In genomic region chr12:64625243-64626077, GRCh38 we compare ENCODE assay signal across 1 cellular context.
TF ChIP-seq lines count a peak whose summit lies in the region.

No MANE protein-coding gene starts in this region.

TF ChIP-seq in GM12878, 131 proteins besides CTCF, POLR2A, EP300 and RAD21 (continued from another document and continues in another):
- TF ChIP-seq ZNF687 (IDR thresholded peaks at IDR 0.05): peak; percentile 61
- TF ChIP-seq RAD51 (IDR thresholded peaks at IDR 0.05): peak; percentile 82
- TF ChIP-seq CEBPB (IDR thresholded peaks at IDR 0.05; ENCODE audit: borderline replicate concordance in 1 of 2, low read depth in 2 of 2, low read length in 2 of 2): 0 out of 4 replicates have a peak, but pooled peaks of 1 of the 2 experiments have one; percentile 31
- TF ChIP-seq KAT2A (conservative IDR thresholded peaks at IDR 0.05; ENCODE audit: control insufficient read depth, low read depth, low read length): no peak
- no peak for TF ChIP-seq NFXL1 (IDR thresholded peaks at IDR 0.05; ENCODE audit: borderline replicate concordance)
- peak; percentile 97 for TF ChIP-seq SMARCA5 (IDR thresholded peaks at IDR 0.05)
- TF ChIP-seq BHLHE40 (IDR thresholded peaks at IDR 0.05; ENCODE audit: borderline replicate concordance in 1 of 2, low read depth in 2 of 2, low read length in 1 of 2): peak; percentile 92 to 95
- TF ChIP-seq ZBTB11 (CRISPR knock-in tag; IDR thresholded peaks at IDR 0.05): no peak
- 0 out of 2 replicates have a peak, but pooled peaks have one; percentile 18 for TF ChIP-seq RCOR1 (conservative IDR thresholded peaks at IDR 0.05; ENCODE audit: low read depth, low read length)
- no peak for TF ChIP-seq MLLT1 (IDR thresholded peaks at IDR 0.05)
- TF ChIP-seq NRF1 (conservative IDR thresholded peaks at IDR 0.05; ENCODE audit: low read depth, low read length): no peak
- TF ChIP-seq SRF (IDR thresholded peaks at IDR 0.05; ENCODE audit: low read depth in 2 of 2, low read length in 2 of 2): no peak
- no peak for TF ChIP-seq ZNF592 (IDR thresholded peaks at IDR 0.05)
- TF ChIP-seq POU2F2 (IDR thresholded peaks at IDR 0.05; ENCODE audit: borderline replicate concordance, low read depth, low read length): no peak
- no peak for TF ChIP-seq FOS (IDR thresholded peaks at IDR 0.05; ENCODE audit: borderline replicate concordance, extremely low read depth, insufficient read length)
- TF ChIP-seq KLF5 (IDR thresholded peaks at IDR 0.05; ENCODE audit: partially characterized antibody): no peak
- TF ChIP-seq ZNF24 (IDR thresholded peaks at IDR 0.05): no peak
- TF ChIP-seq RB1 (IDR thresholded peaks at IDR 0.05; ENCODE audit: borderline replicate concordance): no peak
- peak; percentile 95 for TF ChIP-seq ZNF384 (IDR thresholded peaks at IDR 0.05; ENCODE audit: borderline replicate concordance, low read depth, low read length)
- TF ChIP-seq ZNF622 (IDR thresholded peaks at IDR 0.05): no peak
- no peak for TF ChIP-seq USF1 (IDR thresholded peaks at IDR 0.05; ENCODE audit: borderline replicate concordance, extremely low read length, insufficient read depth, low read depth, low read length)
- no peak for TF ChIP-seq JUND (IDR thresholded peaks at IDR 0.05; ENCODE audit: low read depth, low read length)
- no peak for TF ChIP-seq CBFB (IDR thresholded peaks at IDR 0.05; ENCODE audit: low read depth)
- no peak for TF ChIP-seq HSF1 (IDR thresholded peaks at IDR 0.05; ENCODE audit: low read depth, low read length)
- no peak for TF ChIP-seq EGR1 (IDR thresholded peaks at IDR 0.05; ENCODE audit: borderline replicate concordance in 1 of 2, low read depth in 2 of 2, low read length in 2 of 2)
- TF ChIP-seq NR2C2 (IDR thresholded peaks at IDR 0.05; ENCODE audit: borderline replicate concordance, control insufficient read depth, insufficient read length, low read depth): no peak
- no peak for TF ChIP-seq E2F4 (IDR thresholded peaks at IDR 0.05; ENCODE audit: low read depth, low read length)
- TF ChIP-seq BCL3 (IDR thresholded peaks at IDR 0.05; ENCODE audit: borderline replicate concordance, insufficient read depth, low read depth, low read length, poor library complexity, severe bottlenecking): no peak
- no peak for TF ChIP-seq ZNF274 (IDR thresholded peaks at IDR 0.05; ENCODE audit: insufficient read depth, insufficient read length)
- TF ChIP-seq MAX (IDR thresholded peaks at IDR 0.05; ENCODE audit: low read depth, low read length): no peak
- no peak for TF ChIP-seq IRF4 (IDR thresholded peaks at IDR 0.05; ENCODE audit: low read depth, low read length)
- TF ChIP-seq ZSCAN29 (IDR thresholded peaks at IDR 0.05): no peak
- peak; percentile 47; the same call in 1 of the 2 replicates for TF ChIP-seq BMI1 (IDR thresholded peaks at IDR 0.05; ENCODE audit: borderline replicate concordance)
- TF ChIP-seq PBX3 (IDR thresholded peaks at IDR 0.05; ENCODE audit: insufficient replicate concordance, low read depth, low read length): no peak
- no peak for TF ChIP-seq IRF3 (IDR thresholded peaks at IDR 0.05)
- peak; percentile 59; the same call in 1 of the 2 replicates for TF ChIP-seq NFIC (IDR thresholded peaks at IDR 0.05; ENCODE audit: low read depth, low read length)
- TF ChIP-seq POLR2AphosphoS5 (IDR thresholded peaks at IDR 0.05; ENCODE audit: low read length): no peak; the same call in 1 of the 2 replicates
